ENCODE assay signal across 15 cellular contexts in the genomic region with DNA sequence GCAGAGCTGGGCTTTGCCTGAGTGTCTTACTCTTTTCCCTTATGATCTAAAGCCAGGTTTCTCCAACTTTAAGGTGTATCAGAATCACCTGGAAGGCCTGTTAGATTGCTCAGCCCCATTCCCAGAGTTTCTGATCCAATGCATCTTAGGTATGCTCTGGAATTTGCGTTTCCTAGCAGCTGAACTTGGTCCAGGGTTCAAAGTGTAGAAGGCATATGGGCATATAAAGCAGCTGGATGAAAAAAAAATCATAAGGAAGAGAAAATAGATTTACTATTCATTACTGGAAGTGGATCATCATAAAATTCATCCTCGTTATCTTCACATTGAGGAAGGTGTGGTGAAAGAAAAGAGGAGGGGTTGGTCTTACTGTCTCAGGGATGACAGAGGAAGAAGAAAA. TPM values are rescaled to one million over a fixed set of nuclear protein-coding genes. Genes with fewer than 3 reads are reported as not detected.
A peak's percentile ranks its signal among the peaks of the same experiment; 100 is the strongest.
DNase-seq lines count a peak whose midpoint lies in the region; ATAC-seq and TF ChIP-seq lines count a peak whose summit lies in the region.
"Had no signal": no experiment of that assay in that cellular context is flagged by ENCODE, and none has a peak within 500 bp of the region (broad histone marks: within the 10 kb centered on the region; RNA-seq: fewer than 3 reads in every experiment).

No MANE protein-coding gene starts in this region.

- no peaks in the 10 kb centered on the region for H3K27me3 Mint-ChIP-seq in central memory CD8-positive, alpha-beta T cell
- H3K27me3 Mint-ChIP-seq: CD4-positive, alpha-beta memory T cell had no signal

- H3K36me3 Mint-ChIP-seq in central memory CD8-positive, alpha-beta T cell (ENCODE audit: insufficient read depth): peaks cover 17% of the 10 kb centered on the region

- no peaks in the 10 kb centered on the region for H3K36me3 ChIP-seq in mucosa of descending colon (ENCODE audit: low read depth)
- H3K36me3 ChIP-seq in neutrophil: peaks cover 19% of the 10 kb centered on the region
- H3K36me3 ChIP-seq in body of pancreas (replicated peaks in 1 of 2; ENCODE audit: insufficient read depth in 1 of 2, low read depth in 2 of 2): no peaks in the 10 kb centered on the region

- intact Hi-C loops in mucosa of descending colon (cut with DNase I, micrococcal nuclease) (no loop called here), body of pancreas (cut with DNase I) (no loop called here)

- H3K4me1 Mint-ChIP-seq in central memory CD8-positive, alpha-beta T cell: peaks cover 27% of the 10 kb centered on the region

- no peak overlapping the region for H3K4me3 ChIP-seq in mucosa of descending colon
- no peak overlapping the region for H3K4me3 ChIP-seq in neutrophil (ENCODE audit: low read depth in 1 of 2, low read length in 1 of 2)
- no peak overlapping the region for H3K4me3 ChIP-seq in body of pancreas
- H3K4me3 ChIP-seq: HAP-1 had no signal

- H3K9me3 Mint-ChIP-seq in central memory CD8-positive, alpha-beta T cell: no peaks in the 10 kb centered on the region
- H3K9me3 Mint-ChIP-seq: CD4-positive, alpha-beta memory T cell; HFFc6 had no signal

- TF ChIP-seq CTCF in mucosa of descending colon (IDR thresholded peaks at IDR 0.05) (no peak), neutrophil (IDR thresholded peaks at IDR 0.05) (no peak), body of pancreas (IDR thresholded peaks at IDR 0.05) (no peak)

- no peak for TF ChIP-seq POLR2A in body of pancreas (IDR thresholded peaks at IDR 0.05)

- no peaks in the 10 kb centered on the region for H3K27me3 ChIP-seq in neutrophil
- no peaks in the 10 kb centered on the region for H3K27me3 ChIP-seq in body of pancreas

- H3K4me1 ChIP-seq in mucosa of descending colon (ENCODE audit: low read depth) (no peaks in the 10 kb centered on the region), neutrophil (ENCODE audit: control insufficient read depth in 1 of 2, insufficient read depth in 1 of 2, low read depth in 1 of 2, low read length in 1 of 2) (peaks cover 32 to 42% of the 10 kb centered on the region in 2 experiments), body of pancreas (no peaks in the 10 kb centered on the region)
- H3K4me1 ChIP-seq: HAP-1 had no signal

- H3K27ac ChIP-seq in neutrophil (peak overlapping the region; percentile 38), body of pancreas (no peak overlapping the region)

- H3K9me3 ChIP-seq in mucosa of descending colon (no peaks in the 10 kb centered on the region), neutrophil (no peaks in the 10 kb centered on the region), body of pancreas (no peaks in the 10 kb centered on the region)
- H3K9me3 ChIP-seq: HAP-1 had no signal

- H3K27ac Mint-ChIP-seq in central memory CD8-positive, alpha-beta T cell (ENCODE audit: low read depth): peak overlapping the region; percentile 65
- H3K27ac Mint-ChIP-seq: CD4-positive, alpha-beta memory T cell; HFFc6 had no signal

- ATAC-seq in central memory CD8-positive, alpha-beta T cell (replicated peaks; ENCODE audit: extremely low read depth, poor library complexity, severe bottlenecking): no peak
- ATAC-seq in mucosa of descending colon (peak; percentile 66), body of pancreas (no peak), HG03095 (IDR thresholded peaks at IDR 0.05; ENCODE audit: unreplicated experiment) (no peak)

- 88 to 98% methylated on average over 2 of the region's 2 CpGs for WGBS in body of pancreas, 2 donors

- no peak overlapping the region for H3K4me3 Mint-ChIP-seq in central memory CD8-positive, alpha-beta T cell
- H3K4me3 Mint-ChIP-seq: CD4-positive, alpha-beta memory T cell; HFFc6 had no signal

- no peak for DNase-seq in central memory CD8-positive, alpha-beta T cell (ENCODE audit: low spot score in 2 of 2)
- DNase-seq in mucosa of descending colon: peak in 1 of 3 donors; percentile 12
- no peak for DNase-seq in body of pancreas
- no peak for DNase-seq in putamen (ENCODE audit: low spot score)
- DNase-seq in HUDEP-2 (lab: John Stamatoyannopoulos, UW; ENCODE audit: unreplicated experiment in 76 of 76): no peak
- DNase-seq: C1 segment of cervical spinal cord; CD4-positive, alpha-beta memory T cell; COR-L47; DMS153; DND-41; GOT3; HFFc6 had no signal

RNA-seq across cellular contexts. Expression of gene CDKAL1, which starts 56.8 kb away (rescaled TPM):
- total RNA-seq in mucosa of descending colon (10 to 100 TPM; 13.4 to 15.5 (median 15.3) TPM), body of pancreas (10 to 100 TPM; 16.3 to 18.1 TPM)
